Comparison of ENCODE assay signal across 10 cellular contexts in genomic region chr4:83490876-83491450, GRCh38. TPM values are rescaled to one million over a fixed set of nuclear protein-coding genes. Genes with fewer than 3 reads are reported as not detected.
DNase-seq lines count a peak whose midpoint lies in the region; ATAC-seq, FAIRE-seq and TF ChIP-seq lines count a peak whose summit lies in the region.
"Had no signal": no experiment of that assay in that cellular context is flagged by ENCODE, and none has a peak within 500 bp of the region (broad histone marks: within the 10 kb centered on the region; RNA-seq: fewer than 3 reads in every experiment).

No MANE protein-coding gene starts in this region.

- H3K9me1 ChIP-seq in keratinocyte (ENCODE audit: control insufficient read depth, extremely low read depth, insufficient read depth, low read length) = no peaks in the 10 kb centered on the region

- H3K4me3 ChIP-seq in WI38 (ENCODE audit: low read depth, low read length) (no peak overlapping the region), keratinocyte (ENCODE audit: control insufficient read depth in 2 of 3, extremely low read depth in 1 of 3, insufficient read depth in 2 of 3, low read depth in 1 of 3, low read length in 3 of 3) (no peak overlapping the region)
- H3K4me3 ChIP-seq: BLaER1 had no signal

- ATAC-seq in HG03469 (IDR thresholded peaks at IDR 0.05; ENCODE audit: unreplicated experiment) = peak; percentile 61
- ATAC-seq in GM21737 (IDR thresholded peaks at IDR 0.05; ENCODE audit: unreplicated experiment) = no peak

- H2AFZ ChIP-seq in keratinocyte (ENCODE audit: control insufficient read depth, low read length) = no peak overlapping the region

- peaks cover 6% of the 10 kb centered on the region for H3K4me1 ChIP-seq in keratinocyte (ENCODE audit: control insufficient read depth, extremely low read depth, insufficient read depth, low read length)

- dilution Hi-C loops in keratinocyte (cut with MboI; ENCODE audit: extremely low pct_ligation_motif_present, low sequenced_read_pairs) = no loop called here

- no peaks in the 10 kb centered on the region for H4K20me1 ChIP-seq in keratinocyte (ENCODE audit: control insufficient read depth, extremely low read depth, insufficient read depth, low read length)
- H4K20me1 ChIP-seq: BLaER1 had no signal

- no peaks in the 10 kb centered on the region for H3K27me3 ChIP-seq in keratinocyte (ENCODE audit: control insufficient read depth, extremely low read depth, insufficient read depth, low read length)
- H3K27me3 ChIP-seq: BLaER1 had no signal

- H3K9ac ChIP-seq in keratinocyte (ENCODE audit: control insufficient read depth, extremely low read depth, insufficient read depth, low read length) = no peak overlapping the region
- H3K9ac ChIP-seq: BLaER1 had no signal

- no peaks in the 10 kb centered on the region for H3K9me3 ChIP-seq in keratinocyte (ENCODE audit: control insufficient read depth, low read depth, low read length)
- H3K9me3 ChIP-seq: BLaER1 had no signal

- DNase-seq in NCI-H1417 (lab: John Stamatoyannopoulos, UW) (peak; percentile 10 to 35 (median 11)), NCI-H1417 treated with DMSO at 0.1 percent for 48 hours (lab: John Stamatoyannopoulos, UW) (no peak), GM19238 (ENCODE audit: insufficient read length, low spot score) (peak; percentile 33), keratinocyte (ENCODE audit: low read depth, low spot score) (no peak), SHP77 treated with DMSO at 0.1 percent for 48 hours (lab: John Stamatoyannopoulos, UW) (no peak)
- DNase-seq: activated T-cell treated with anti-CD3 and anti-CD28 coated beads, Interleukin-2, amount 50 U/mL, for 72 hours had no signal

- H3K27ac ChIP-seq in keratinocyte (ENCODE audit: control insufficient read depth, insufficient read depth, low read length) = no peak overlapping the region
- H3K27ac ChIP-seq: BLaER1 had no signal

- H3K36me3 ChIP-seq in keratinocyte (ENCODE audit: control insufficient read depth in 2 of 2, extremely low read depth in 1 of 2, insufficient read depth in 2 of 2, low read length in 2 of 2) = no peaks in the 10 kb centered on the region
- H3K36me3 ChIP-seq: BLaER1 had no signal

- TF ChIP-seq CTCF in WI38 (IDR thresholded peaks at IDR 0.05; ENCODE audit: low read depth, low read length) = peak; percentile 85
- TF ChIP-seq CTCF in keratinocyte (optimal IDR thresholded peaks at IDR 0.05 in 1 of 3, IDR thresholded peaks at IDR 0.05 in 1 of 3, conservative IDR thresholded peaks at IDR 0.05 in 1 of 3; ENCODE audit: extremely low read depth in 1 of 3, insufficient read depth in 2 of 3, low read length in 3 of 3) = peak; percentile 73 to 87 (median 76)

- peak; percentile 32 for FAIRE-seq in keratinocyte (lab: Jason Lieb, UNC)

- no peak overlapping the region for H3K4me2 ChIP-seq in keratinocyte (ENCODE audit: control insufficient read depth, extremely low read depth, insufficient read depth, low read depth, low read length)
- H3K4me2 ChIP-seq: BLaER1 had no signal

- no peaks in the 10 kb centered on the region for H3K79me2 ChIP-seq in keratinocyte (ENCODE audit: control insufficient read depth, insufficient read depth, low read length)

RNA-seq across cellular contexts. Expression of gene ABRAXAS1, which starts 6.1 kb away (rescaled TPM):
- 4.5 to 9.4 TPM (median 5.8 TPM) in 3 replicates for polyA plus RNA-seq in keratinocyte
- 2.7 TPM for polyA plus RNA-seq in keratinocyte (2011; ENCODE audit: low read depth)
- 3.9 and 7.9 TPM in 2 replicates for polyA plus RNA-seq in keratinocyte (2011; cell fraction: cytosol; rRNA removed)
- 3.0 and 4.1 TPM in 2 replicates for polyA plus RNA-seq in keratinocyte (2011; cell fraction: nucleus; rRNA removed)
- polyA plus RNA-seq in keratinocyte (2012; ENCODE audit: low replicate concordance) = 2.4 and 5.2 TPM in 2 replicates
- 1.3 to 6.1 TPM (median 3.0 TPM) in 3 replicates for polyA minus RNA-seq in keratinocyte
- 6.1 TPM for polyA minus RNA-seq in keratinocyte (2011; cell fraction: cytosol; rRNA and poly(A)+ RNA removed)
- 1.4 and 2.6 TPM in 2 replicates for polyA minus RNA-seq in keratinocyte (2011; cell fraction: nucleus; rRNA and poly(A)+ RNA removed)

RNA-seq across cellular contexts. Expression of gene MRPS18C, which starts 35.1 kb away (rescaled TPM):
- polyA plus RNA-seq in keratinocyte = 30.3 to 55.4 TPM (median 30.3 TPM) in 3 replicates
- polyA plus RNA-seq in keratinocyte (2011; ENCODE audit: low read depth) = 7.5 TPM
- 17.2 and 32.5 TPM in 2 replicates for polyA plus RNA-seq in keratinocyte (2011; cell fraction: cytosol; rRNA removed)
- 6.6 and 18.9 TPM in 2 replicates for polyA plus RNA-seq in keratinocyte (2011; cell fraction: nucleus; rRNA removed)
- 49.0 and 56.4 TPM in 2 replicates for polyA plus RNA-seq in keratinocyte (2012; ENCODE audit: low replicate concordance)
- polyA minus RNA-seq in keratinocyte = 6.9 to 11.3 TPM (median 11.2 TPM) in 3 replicates
- polyA minus RNA-seq in keratinocyte (2011; cell fraction: cytosol; rRNA and poly(A)+ RNA removed) = 27.0 TPM
- polyA minus RNA-seq in keratinocyte (2011; cell fraction: nucleus; rRNA and poly(A)+ RNA removed) = 2.7 and 4.3 TPM in 2 replicates

RNA-seq across cellular contexts. Expression of gene HELQ, which starts 35.3 kb away (rescaled TPM):
- polyA plus RNA-seq in keratinocyte = 6.7 to 10.5 TPM (median 8.4 TPM) in 3 replicates
- 5.1 TPM for polyA plus RNA-seq in keratinocyte (2011; ENCODE audit: low read depth)
- polyA plus RNA-seq in keratinocyte (2011; cell fraction: cytosol; rRNA removed) = 6.3 and 7.5 TPM in 2 replicates
- 7.8 and 8.7 TPM in 2 replicates for polyA plus RNA-seq in keratinocyte (2011; cell fraction: nucleus; rRNA removed)
- polyA plus RNA-seq in keratinocyte (2012; ENCODE audit: low replicate concordance) = 4.8 and 5.3 TPM in 2 replicates
- polyA minus RNA-seq in keratinocyte = 5.1 to 8.7 TPM (median 6.7 TPM) in 3 replicates
- polyA minus RNA-seq in keratinocyte (2011; cell fraction: cytosol; rRNA and poly(A)+ RNA removed) = 4.8 TPM
- polyA minus RNA-seq in keratinocyte (2011; cell fraction: nucleus; rRNA and poly(A)+ RNA removed) = 6.1 and 9.7 TPM in 2 replicates

RNA-seq across cellular contexts. Expression of gene GPAT3, which starts 44.9 kb away (rescaled TPM):
- polyA plus RNA-seq in keratinocyte = 0.39 to 3.6 TPM (median 2.4 TPM) in 3 replicates
- polyA plus RNA-seq in keratinocyte (2011; ENCODE audit: low read depth) = 16.4 TPM
- polyA plus RNA-seq in keratinocyte (2011; cell fraction: cytosol; rRNA removed) = 1.1 and 1.9 TPM in 2 replicates
- polyA plus RNA-seq in keratinocyte (2011; cell fraction: nucleus; rRNA removed) = 1.7 and 2.7 TPM in 2 replicates
- polyA plus RNA-seq in keratinocyte (2012; ENCODE audit: low replicate concordance) = 3.7 and 12.9 TPM in 2 replicates
- polyA minus RNA-seq in keratinocyte = 0.33 to 3.4 TPM (median 2.1 TPM) in 3 replicates
- not detected for polyA minus RNA-seq in keratinocyte (2011; cell fraction: cytosol; rRNA and poly(A)+ RNA removed)
- polyA minus RNA-seq in keratinocyte (2011; cell fraction: nucleus; rRNA and poly(A)+ RNA removed) = 1.5 and 2.1 TPM in 2 replicates

Comparison
In these comparisons a context has a peak if more than half of its experiments do, and no peak if none do; other contexts are left out.
1. DNase-seq: peak in NCI-H1417 (3 of 3) and GM19238 (single experiment); none in NCI-H1417 treated with DMSO at 0.1 percent for 48 hours (single experiment), keratinocyte (single experiment) and SHP77 treated with DMSO at 0.1 percent for 48 hours (single experiment).